In genomic region chr4:183797041-183797444, GRCh38 we compare ENCODE assay signal across 8 cellular contexts.
DNase-seq lines count a peak whose midpoint lies in the region; ATAC-seq and TF ChIP-seq lines count a peak whose summit lies in the region.

No MANE protein-coding gene starts in this region.

- intact Hi-C loops in left ventricle myocardium superior (cut with micrococcal nuclease): no loop called here

- H3K4me3 ChIP-seq in H7 (ENCODE audit: insufficient read depth, low read depth, low read length) (peak overlapping the region; percentile 63), WERI-Rb-1 (ENCODE audit: low read depth, low read length) (peak overlapping the region; percentile 69), skeletal muscle cell (ENCODE audit: low read depth, low read length) (peak overlapping the region; percentile 33)

- H3K9me3 ChIP-seq in WERI-Rb-1 (ENCODE audit: severe bottlenecking): peaks cover 19% of the 10 kb centered on the region

- TF ChIP-seq CTCF in WERI-Rb-1 (IDR thresholded peaks at IDR 0.05; ENCODE audit: low read depth, low read length): no peak

- no peak overlapping the region for H3K27ac ChIP-seq in WERI-Rb-1

- ATAC-seq in left ventricle myocardium superior (peak; percentile 79), GM18517 (IDR thresholded peaks at IDR 0.05; ENCODE audit: unreplicated experiment) (no peak), GM19467 (IDR thresholded peaks at IDR 0.05; ENCODE audit: unreplicated experiment) (no peak)

- DNase-seq in H7 (peak; percentile 67), WERI-Rb-1 (peak; percentile 71), left ventricle myocardium superior (peak; percentile 64), skeletal muscle cell (ENCODE audit: low read depth) (no peak), dermis blood vessel endothelial cell (no peak), epidermal melanocyte (ENCODE audit: insufficient read length, low spot score) (no peak)

- H3K36me3 ChIP-seq in H7 (replicated peaks; ENCODE audit: control insufficient read depth, insufficient read depth, low read length): no peaks in the 10 kb centered on the region
- H3K36me3 ChIP-seq in WERI-Rb-1: no peaks in the 10 kb centered on the region

- H3K27me3 ChIP-seq in H7 (ENCODE audit: control insufficient read depth, insufficient read depth, low read length) (peaks cover 41% of the 10 kb centered on the region), WERI-Rb-1 (ENCODE audit: insufficient read depth, low read depth, severe bottlenecking) (peaks cover 9% of the 10 kb centered on the region)

Comparison
In these comparisons a context has a peak if more than half of its experiments do, and no peak if none do; other contexts are left out.
1. DNase-seq: peak in H7 (single experiment), WERI-Rb-1 (single experiment) and left ventricle myocardium superior (single experiment); none in skeletal muscle cell (single experiment), dermis blood vessel endothelial cell (single experiment) and epidermal melanocyte (single experiment).
2. Peak in every context shown above with its lines, with median percentiles within 50 percentile points of each other: H3K4me3 ChIP-seq.